8 cellular contexts compared by ENCODE assay signal in genomic region chr9:134066923-134067851, GRCh38. TPM values are rescaled to one million over a fixed set of nuclear protein-coding genes. Genes with fewer than 3 reads are reported as not detected.
DNase-seq lines count a peak whose midpoint lies in the region; ATAC-seq and TF ChIP-seq lines count a peak whose summit lies in the region.

No MANE protein-coding gene starts in this region.

- H3K4me2 ChIP-seq in Karpas-422 (ENCODE audit: low read depth, low read length, poor library complexity, severe bottlenecking), result peak overlapping the region; percentile 74

- ATAC-seq in GM21423 (IDR thresholded peaks at IDR 0.05; ENCODE audit: unreplicated experiment), result peak; percentile 3
- ATAC-seq in naive thymus-derived CD8-positive, alpha-beta T cell, result peak; percentile 14 to 26
- no peak for ATAC-seq in aorta (ENCODE audit: low FRiP score)

- H3K4me1 ChIP-seq in Karpas-422 (ENCODE audit: low read length) (peaks cover 22% of the 10 kb centered on the region), aorta (ENCODE audit: control insufficient read depth in 1 of 2, insufficient read depth in 2 of 2, low read length in 2 of 2) (no peaks in the 10 kb centered on the region)

- intact Hi-C loops in aorta (cut with DNase I), result loop anchor here in 1 of 2 donors (10.0 kb wide), 1 partner anchor 258 kb away; the partner anchor contains the start of gene RXRA

- H3K36me3 ChIP-seq in Karpas-422 (ENCODE audit: insufficient read depth, low read length) (no peaks in the 10 kb centered on the region), aorta (ENCODE audit: control insufficient read depth in 1 of 2, insufficient read depth in 2 of 2, low read length in 1 of 2) (no peaks in the 10 kb centered on the region)

- H3K4me3 ChIP-seq in Karpas-422 (ENCODE audit: low read length) (peak overlapping the region; percentile 94), aorta (ENCODE audit: low read length in 2 of 2) (peak overlapping the region; percentile 76 to 94)

- H3K79me2 ChIP-seq in Karpas-422 (ENCODE audit: low read length), result peaks cover 27% of the 10 kb centered on the region

- H3K9me2 ChIP-seq in Karpas-422 (replicated peaks; ENCODE audit: insufficient read depth, low read length), result no peaks in the 10 kb centered on the region

- peak overlapping the region; percentile 89 for H3K9ac ChIP-seq in Karpas-422 (ENCODE audit: low read length)

- H3K27me3 Mint-ChIP-seq in naive thymus-derived CD8-positive, alpha-beta T cell, result peaks cover under 1 to 14% (median 7%) of the 10 kb centered on the region in 5 donors

- peaks cover 16 to 46% (median 42%) of the 10 kb centered on the region in 4 donors for H3K4me1 Mint-ChIP-seq in naive thymus-derived CD8-positive, alpha-beta T cell

- no peaks in the 10 kb centered on the region for H3K9me3 Mint-ChIP-seq in naive thymus-derived CD8-positive, alpha-beta T cell

- POLR2A ChIA-PET in naive thymus-derived CD8-positive, alpha-beta T cell (lab: Charles Lee), result interaction anchor here (1.9 kb wide), 1 partner anchor 42 kb away, joined by 9 read pairs; the partner anchor contains the start of gene BRD3OS

- peak overlapping the region in 9 of 10 donors; percentile 60 to 91 (median 85) for H3K27ac Mint-ChIP-seq in naive thymus-derived CD8-positive, alpha-beta T cell

- peak overlapping the region; percentile 85 to 94 (median 90) for H3K4me3 Mint-ChIP-seq in naive thymus-derived CD8-positive, alpha-beta T cell

- no peaks in the 10 kb centered on the region for H3K36me3 Mint-ChIP-seq in naive thymus-derived CD8-positive, alpha-beta T cell

- no peak for TF ChIP-seq POLR2A in erythroblast (IDR thresholded peaks at IDR 0.05; ENCODE audit: low read length)

- H3K9me3 ChIP-seq in Karpas-422 (ENCODE audit: low read length) (no peaks in the 10 kb centered on the region), aorta (ENCODE audit: control insufficient read depth, low read length) (no peaks in the 10 kb centered on the region)

- H3K27ac ChIP-seq in Karpas-422 (ENCODE audit: low read length) (no peak overlapping the region), aorta (ENCODE audit: low read depth in 1 of 2, low read length in 2 of 2) (peak overlapping the region; percentile 38 to 41)

- WGBS in aorta, 2 donors, result 1% methylated on average over 41 to 125 of the region's 125 CpGs

- peak; percentile 83 for DNase-seq in D341Med (ENCODE audit: low spot score)
- peak; percentile 73 for DNase-seq in Karpas-422
- peak; percentile 73 for DNase-seq in activated CD8-positive, alpha-beta memory T cell treated with anti-CD3 and anti-CD28 coated beads for 24 hours
- DNase-seq in erythroblast (lab: John Stamatoyannopoulos, UW), result peak; percentile 60 to 75
- DNase-seq in naive thymus-derived CD8-positive, alpha-beta T cell, result peak; percentile 16 to 74 (median 45)
- no peak for DNase-seq in aorta
- DNase-seq in NCI-H1930 (lab: John Stamatoyannopoulos, UW), result no peak

- peaks cover 44% of the 10 kb centered on the region for H4K20me1 ChIP-seq in Karpas-422 (ENCODE audit: insufficient read depth, low read depth, low read length)

- no peak overlapping the region for H2AFZ ChIP-seq in Karpas-422 (ENCODE audit: low read length)

- no peaks in the 10 kb centered on the region for H3K27me3 ChIP-seq in Karpas-422 (ENCODE audit: low read length)
- no peaks in the 10 kb centered on the region for H3K27me3 ChIP-seq in aorta (ENCODE audit: control insufficient read depth in 1 of 2, insufficient read depth in 2 of 2, low read length in 1 of 2)

RNA-seq across cellular contexts. Expression of gene BRD3, which starts 0.6 kb away (rescaled TPM):
- total RNA-seq in Karpas-422 (2014; rRNA removed; shearing (Covaris generic); ENCODE audit: low replicate concordance), result 4.0 and 7.2 TPM in 2 replicates
- total RNA-seq in naive thymus-derived CD8-positive, alpha-beta T cell, result 10 to 100 TPM; 44.8 to 49.0 TPM
- 10 to 100 TPM; 13.1 to 30.9 (median 27.8) TPM for polyA plus RNA-seq in naive thymus-derived CD8-positive, alpha-beta T cell
- 10 to 100 TPM; 24.4 to 38.0 TPM for total RNA-seq in aorta
- 10 to 100 TPM in 1 of 2 donors, 1 to 10 TPM in 1; 6.6 to 14.5 TPM for polyA plus RNA-seq in aorta

RNA-seq across cellular contexts. Expression of gene BRD3OS, which starts 41.9 kb away (rescaled TPM):
- 41.0 and 49.5 TPM in 2 replicates for total RNA-seq in Karpas-422 (2014; rRNA removed; shearing (Covaris generic); ENCODE audit: low replicate concordance)
- total RNA-seq in naive thymus-derived CD8-positive, alpha-beta T cell, result 10 to 100 TPM; 13.8 to 16.8 TPM
- polyA plus RNA-seq in naive thymus-derived CD8-positive, alpha-beta T cell, result 10 to 100 TPM; 20.8 to 28.6 (median 25.2) TPM
- 10 to 100 TPM in 1 of 2 donors, 1 to 10 TPM in 1; 8.3 to 17.3 TPM for total RNA-seq in aorta
- 10 to 100 TPM in 1 of 2 donors, 1 to 10 TPM in 1; 5.8 to 13.8 TPM for polyA plus RNA-seq in aorta

Comparison
In these comparisons a context has a peak if more than half of its experiments do, and no peak if none do; other contexts are left out.
1. DNase-seq: peak in D341Med (single experiment), Karpas-422 (single experiment), activated CD8-positive, alpha-beta memory T cell treated with anti-CD3 and anti-CD28 coated beads for 24 hours (single experiment), erythroblast (2 of 2) and naive thymus-derived CD8-positive, alpha-beta T cell (10 of 10); none in aorta (0 of 2) and NCI-H1930 (0 of 2).